Comparison of ENCODE assay signal across 24 cellular contexts in genomic region chr3:65560133-65560532, GRCh38.
"Had no signal": no experiment of that assay in that cellular context is flagged by ENCODE, and none has a peak within 500 bp of the region (broad histone marks: within the 10 kb centered on the region; RNA-seq: fewer than 3 reads in every experiment).

No MANE protein-coding gene starts in this region.

- H3K27ac ChIP-seq: epithelial cell of prostate, heart right ventricle, lower lobe of right lung, ovary, psoas muscle, sigmoid colon, thoracic aorta, tibial nerve, upper lobe of left lung had no signal

- H3K9me3 ChIP-seq: heart right ventricle, lower lobe of right lung, ovary, psoas muscle, sigmoid colon, thoracic aorta, tibial nerve, upper lobe of left lung had no signal

- ATAC-seq: esophagus mucosa; heart right ventricle; left ventricle myocardium superior; lower lobe of right lung; natural killer cell; psoas muscle; right cardiac atrium; stimulated activated naive B cell treated with anti-CD40 and anti-IgM and Interleukin-4, amounts not matched to agents 10 μg/mL and 1 μg/mL and 100 μg/mL, for 72 hours had no signal

- H3K4me3 ChIP-seq: heart right ventricle, lower lobe of right lung, ovary, psoas muscle, sigmoid colon, thoracic aorta, tibial nerve, upper lobe of left lung had no signal

- H3K27me3 ChIP-seq: heart right ventricle, ovary, sigmoid colon, tibial nerve, upper lobe of left lung had no signal

- H3K4me1 ChIP-seq: lower lobe of right lung, upper lobe of left lung had no signal

- H3K36me3 ChIP-seq: heart right ventricle, lower lobe of right lung, ovary, sigmoid colon, thoracic aorta, tibial nerve, upper lobe of left lung had no signal

- DNase-seq: effector CD8-positive, alpha-beta T cell; endodermal cell; foreskin melanocyte; glutamatergic neuron; heart right ventricle; hypothalamus; immature natural killer cell; islet precursor cell; kidney glomerular epithelial cell; left ventricle myocardium superior; lower lobe of right lung; natural killer cell; occipital lobe; ovary; posterior cingulate gyrus; psoas muscle; right cardiac atrium; sigmoid colon; stimulated activated naive B cell treated with anti-CD40 and anti-IgM and Interleukin-4, amounts not matched to agents 10 μg/mL and 1 μg/mL and 100 μg/mL, for 72 hours; upper lobe of left lung had no signal
